In the genomic region with DNA sequence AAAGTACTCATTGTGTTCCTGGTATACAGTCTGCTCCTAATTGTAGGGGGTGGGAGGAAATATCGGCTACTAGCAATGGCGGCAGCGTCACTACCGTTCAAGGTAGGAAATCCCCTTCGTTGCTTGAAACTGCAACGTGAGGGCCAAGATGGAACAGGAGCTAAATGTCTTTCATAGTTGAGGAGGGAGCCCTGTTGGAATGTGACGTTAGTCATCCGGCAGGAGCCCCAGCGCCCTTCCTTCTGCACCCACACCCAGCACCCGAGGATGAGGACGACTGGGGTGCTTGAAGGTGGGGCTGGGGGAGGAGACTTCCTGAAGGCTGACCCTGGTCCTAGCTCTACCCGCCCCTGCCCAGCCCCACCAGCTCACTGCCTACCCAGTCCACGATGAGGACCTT, we compare ENCODE assay signal across 2 cellular contexts.
TF ChIP-seq lines count a peak whose summit lies in the region.

No MANE protein-coding gene starts in this region.

TF ChIP-seq in HCT116, 20 proteins besides CTCF, POLR2A, EP300 and RAD21:
- TF ChIP-seq YY1 (IDR thresholded peaks at IDR 0.05; ENCODE audit: extremely low read depth, insufficient replicate concordance, low read depth, low read length) = no peak
- TF ChIP-seq POLR2AphosphoS5 (IDR thresholded peaks at IDR 0.05; ENCODE audit: low read depth, low read length) = no peak
- no peak for TF ChIP-seq ELF1 (IDR thresholded peaks at IDR 0.05; ENCODE audit: borderline replicate concordance, low read depth)
- TF ChIP-seq TCF7L2 (IDR thresholded peaks at IDR 0.05; ENCODE audit: borderline replicate concordance, extremely low read depth, insufficient read depth, insufficient read length) = no peak
- no peak for TF ChIP-seq ZNF274 (IDR thresholded peaks at IDR 0.05; ENCODE audit: low read depth, low read length)
- TF ChIP-seq SP1 (IDR thresholded peaks at IDR 0.05; ENCODE audit: low read depth) = no peak
- TF ChIP-seq, protein P1, sequence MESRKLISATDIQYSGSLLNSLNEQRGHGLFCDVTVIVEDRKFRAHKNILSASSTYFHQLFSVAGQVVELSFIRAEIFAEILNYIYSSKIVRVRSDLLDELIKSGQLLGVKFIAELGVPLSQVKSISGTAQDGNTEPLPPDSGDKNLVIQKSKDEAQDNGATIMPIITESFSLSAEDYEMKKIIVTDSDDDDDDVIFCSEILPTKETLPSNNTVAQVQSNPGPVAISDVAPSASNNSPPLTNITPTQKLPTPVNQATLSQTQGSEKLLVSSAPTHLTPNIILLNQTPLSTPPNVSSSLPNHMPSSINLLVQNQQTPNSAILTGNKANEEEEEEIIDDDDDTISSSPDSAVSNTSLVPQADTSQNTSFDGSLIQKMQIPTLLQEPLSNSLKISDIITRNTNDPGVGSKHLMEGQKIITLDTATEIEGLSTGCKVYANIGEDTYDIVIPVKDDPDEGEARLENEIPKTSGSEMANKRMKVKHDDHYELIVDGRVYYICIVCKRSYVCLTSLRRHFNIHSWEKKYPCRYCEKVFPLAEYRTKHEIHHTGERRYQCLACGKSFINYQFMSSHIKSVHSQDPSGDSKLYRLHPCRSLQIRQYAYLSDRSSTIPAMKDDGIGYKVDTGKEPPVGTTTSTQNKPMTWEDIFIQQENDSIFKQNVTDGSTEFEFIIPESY (IDR thresholded peaks at IDR 0.05; ENCODE audit: extremely low read depth, insufficient replicate concordance, low read length) = no peak
- TF ChIP-seq FOSL1 (IDR thresholded peaks at IDR 0.05; ENCODE audit: low read depth) = no peak
- TF ChIP-seq EGR1 (IDR thresholded peaks at IDR 0.05; ENCODE audit: low read depth) = no peak
- TF ChIP-seq, protein P2, sequence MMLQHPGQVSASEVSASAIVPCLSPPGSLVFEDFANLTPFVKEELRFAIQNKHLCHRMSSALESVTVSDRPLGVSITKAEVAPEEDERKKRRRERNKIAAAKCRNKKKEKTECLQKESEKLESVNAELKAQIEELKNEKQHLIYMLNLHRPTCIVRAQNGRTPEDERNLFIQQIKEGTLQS (IDR thresholded peaks at IDR 0.05) = no peak
- no peak for TF ChIP-seq SRF (IDR thresholded peaks at IDR 0.05; ENCODE audit: low read depth)
TF ChIP-seq in HCT116: peak in this region for 0.

TF ChIP-seq in WTC11, 78 proteins besides CTCF, POLR2A, EP300 and RAD21:
- TF ChIP-seq ZNF671 (CRISPR knock-in tag; IDR thresholded peaks at IDR 0.05) (no peak), RELA (CRISPR knock-in tag; IDR thresholded peaks at IDR 0.05; ENCODE audit: borderline replicate concordance) (no peak), ZNF423 (CRISPR knock-in tag; IDR thresholded peaks at IDR 0.05) (no peak), SMAD3 (CRISPR knock-in tag; IDR thresholded peaks at IDR 0.05; ENCODE audit: borderline replicate concordance) (no peak), PRRX2 (CRISPR knock-in tag; IDR thresholded peaks at IDR 0.05) (no peak), ESRRA (CRISPR knock-in tag; IDR thresholded peaks at IDR 0.05; ENCODE audit: borderline replicate concordance) (no peak), KAT7 (CRISPR knock-in tag; IDR thresholded peaks at IDR 0.05; ENCODE audit: borderline replicate concordance) (no peak), TCF7 (CRISPR knock-in tag; IDR thresholded peaks at IDR 0.05; ENCODE audit: low read depth) (no peak), IRF2 (CRISPR knock-in tag; IDR thresholded peaks at IDR 0.05; ENCODE audit: borderline replicate concordance, low read depth) (no peak), NR1H2 (CRISPR knock-in tag; IDR thresholded peaks at IDR 0.05) (no peak), TEAD1 (CRISPR knock-in tag; IDR thresholded peaks at IDR 0.05) (no peak), ZNF416 (CRISPR knock-in tag; IDR thresholded peaks at IDR 0.05) (no peak), NFATC4 (CRISPR knock-in tag; IDR thresholded peaks at IDR 0.05) (no peak), ZNF138 (CRISPR knock-in tag; conservative IDR thresholded peaks at IDR 0.05) (no peak), CBFB (CRISPR knock-in tag; IDR thresholded peaks at IDR 0.05; ENCODE audit: low read depth) (no peak)
- TF ChIP-seq, protein P3, sequence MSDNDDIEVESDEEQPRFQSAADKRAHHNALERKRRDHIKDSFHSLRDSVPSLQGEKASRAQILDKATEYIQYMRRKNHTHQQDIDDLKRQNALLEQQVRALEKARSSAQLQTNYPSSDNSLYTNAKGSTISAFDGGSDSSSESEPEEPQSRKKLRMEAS (CRISPR knock-in tag; IDR thresholded peaks at IDR 0.05) = no peak
- TF ChIP-seq, protein P4, sequence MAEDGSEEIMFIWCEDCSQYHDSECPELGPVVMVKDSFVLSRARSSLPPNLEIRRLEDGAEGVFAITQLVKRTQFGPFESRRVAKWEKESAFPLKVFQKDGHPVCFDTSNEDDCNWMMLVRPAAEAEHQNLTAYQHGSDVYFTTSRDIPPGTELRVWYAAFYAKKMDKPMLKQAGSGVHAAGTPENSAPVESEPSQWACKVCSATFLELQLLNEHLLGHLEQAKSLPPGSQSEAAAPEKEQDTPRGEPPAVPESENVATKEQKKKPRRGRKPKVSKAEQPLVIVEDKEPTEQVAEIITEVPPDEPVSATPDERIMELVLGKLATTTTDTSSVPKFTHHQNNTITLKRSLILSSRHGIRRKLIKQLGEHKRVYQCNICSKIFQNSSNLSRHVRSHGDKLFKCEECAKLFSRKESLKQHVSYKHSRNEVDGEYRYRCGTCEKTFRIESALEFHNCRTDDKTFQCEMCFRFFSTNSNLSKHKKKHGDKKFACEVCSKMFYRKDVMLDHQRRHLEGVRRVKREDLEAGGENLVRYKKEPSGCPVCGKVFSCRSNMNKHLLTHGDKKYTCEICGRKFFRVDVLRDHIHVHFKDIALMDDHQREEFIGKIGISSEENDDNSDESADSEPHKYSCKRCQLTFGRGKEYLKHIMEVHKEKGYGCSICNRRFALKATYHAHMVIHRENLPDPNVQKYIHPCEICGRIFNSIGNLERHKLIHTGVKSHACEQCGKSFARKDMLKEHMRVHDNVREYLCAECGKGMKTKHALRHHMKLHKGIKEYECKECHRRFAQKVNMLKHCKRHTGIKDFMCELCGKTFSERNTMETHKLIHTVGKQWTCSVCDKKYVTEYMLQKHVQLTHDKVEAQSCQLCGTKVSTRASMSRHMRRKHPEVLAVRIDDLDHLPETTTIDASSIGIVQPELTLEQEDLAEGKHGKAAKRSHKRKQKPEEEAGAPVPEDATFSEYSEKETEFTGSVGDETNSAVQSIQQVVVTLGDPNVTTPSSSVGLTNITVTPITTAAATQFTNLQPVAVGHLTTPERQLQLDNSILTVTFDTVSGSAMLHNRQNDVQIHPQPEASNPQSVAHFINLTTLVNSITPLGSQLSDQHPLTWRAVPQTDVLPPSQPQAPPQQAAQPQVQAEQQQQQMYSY (CRISPR knock-in tag; IDR thresholded peaks at IDR 0.05) = no peak
- TF ChIP-seq, protein P5, sequence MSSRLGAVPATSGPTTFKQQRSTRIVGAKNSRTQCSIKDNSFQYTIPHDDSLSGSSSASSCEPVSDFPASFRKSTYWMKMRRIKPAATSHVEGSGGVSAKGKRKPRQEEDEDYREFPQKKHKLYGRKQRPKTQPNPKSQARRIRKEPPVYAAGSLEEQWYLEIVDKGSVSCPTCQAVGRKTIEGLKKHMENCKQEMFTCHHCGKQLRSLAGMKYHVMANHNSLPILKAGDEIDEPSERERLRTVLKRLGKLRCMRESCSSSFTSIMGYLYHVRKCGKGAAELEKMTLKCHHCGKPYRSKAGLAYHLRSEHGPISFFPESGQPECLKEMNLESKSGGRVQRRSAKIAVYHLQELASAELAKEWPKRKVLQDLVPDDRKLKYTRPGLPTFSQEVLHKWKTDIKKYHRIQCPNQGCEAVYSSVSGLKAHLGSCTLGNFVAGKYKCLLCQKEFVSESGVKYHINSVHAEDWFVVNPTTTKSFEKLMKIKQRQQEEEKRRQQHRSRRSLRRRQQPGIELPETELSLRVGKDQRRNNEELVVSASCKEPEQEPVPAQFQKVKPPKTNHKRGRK (CRISPR knock-in tag; IDR thresholded peaks at IDR 0.05; ENCODE audit: borderline replicate concordance) = no peak
- TF ChIP-seq, protein P6, sequence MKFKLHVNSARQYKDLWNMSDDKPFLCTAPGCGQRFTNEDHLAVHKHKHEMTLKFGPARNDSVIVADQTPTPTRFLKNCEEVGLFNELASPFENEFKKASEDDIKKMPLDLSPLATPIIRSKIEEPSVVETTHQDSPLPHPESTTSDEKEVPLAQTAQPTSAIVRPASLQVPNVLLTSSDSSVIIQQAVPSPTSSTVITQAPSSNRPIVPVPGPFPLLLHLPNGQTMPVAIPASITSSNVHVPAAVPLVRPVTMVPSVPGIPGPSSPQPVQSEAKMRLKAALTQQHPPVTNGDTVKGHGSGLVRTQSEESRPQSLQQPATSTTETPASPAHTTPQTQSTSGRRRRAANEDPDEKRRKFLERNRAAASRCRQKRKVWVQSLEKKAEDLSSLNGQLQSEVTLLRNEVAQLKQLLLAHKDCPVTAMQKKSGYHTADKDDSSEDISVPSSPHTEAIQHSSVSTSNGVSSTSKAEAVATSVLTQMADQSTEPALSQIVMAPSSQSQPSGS (CRISPR knock-in tag; IDR thresholded peaks at IDR 0.05; ENCODE audit: borderline replicate concordance, low read depth) = no peak
- TF ChIP-seq, protein P7, sequence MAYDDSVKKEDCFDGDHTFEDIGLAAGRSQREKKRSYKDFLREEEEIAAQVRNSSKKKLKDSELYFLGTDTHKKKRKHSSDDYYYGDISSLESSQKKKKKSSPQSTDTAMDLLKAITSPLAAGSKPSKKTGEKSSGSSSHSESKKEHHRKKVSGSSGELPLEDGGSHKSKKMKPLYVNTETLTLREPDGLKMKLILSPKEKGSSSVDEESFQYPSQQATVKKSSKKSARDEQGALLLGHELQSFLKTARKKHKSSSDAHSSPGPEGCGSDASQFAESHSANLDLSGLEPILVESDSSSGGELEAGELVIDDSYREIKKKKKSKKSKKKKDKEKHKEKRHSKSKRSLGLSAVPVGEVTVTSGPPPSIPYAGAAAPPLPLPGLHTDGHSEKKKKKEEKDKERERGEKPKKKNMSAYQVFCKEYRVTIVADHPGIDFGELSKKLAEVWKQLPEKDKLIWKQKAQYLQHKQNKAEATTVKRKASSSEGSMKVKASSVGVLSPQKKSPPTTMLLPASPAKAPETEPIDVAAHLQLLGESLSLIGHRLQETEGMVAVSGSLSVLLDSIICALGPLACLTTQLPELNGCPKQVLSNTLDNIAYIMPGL (CRISPR knock-in tag; IDR thresholded peaks at IDR 0.05) = no peak
